ENCODE assay signal across 1 cellular context in the genomic region with DNA sequence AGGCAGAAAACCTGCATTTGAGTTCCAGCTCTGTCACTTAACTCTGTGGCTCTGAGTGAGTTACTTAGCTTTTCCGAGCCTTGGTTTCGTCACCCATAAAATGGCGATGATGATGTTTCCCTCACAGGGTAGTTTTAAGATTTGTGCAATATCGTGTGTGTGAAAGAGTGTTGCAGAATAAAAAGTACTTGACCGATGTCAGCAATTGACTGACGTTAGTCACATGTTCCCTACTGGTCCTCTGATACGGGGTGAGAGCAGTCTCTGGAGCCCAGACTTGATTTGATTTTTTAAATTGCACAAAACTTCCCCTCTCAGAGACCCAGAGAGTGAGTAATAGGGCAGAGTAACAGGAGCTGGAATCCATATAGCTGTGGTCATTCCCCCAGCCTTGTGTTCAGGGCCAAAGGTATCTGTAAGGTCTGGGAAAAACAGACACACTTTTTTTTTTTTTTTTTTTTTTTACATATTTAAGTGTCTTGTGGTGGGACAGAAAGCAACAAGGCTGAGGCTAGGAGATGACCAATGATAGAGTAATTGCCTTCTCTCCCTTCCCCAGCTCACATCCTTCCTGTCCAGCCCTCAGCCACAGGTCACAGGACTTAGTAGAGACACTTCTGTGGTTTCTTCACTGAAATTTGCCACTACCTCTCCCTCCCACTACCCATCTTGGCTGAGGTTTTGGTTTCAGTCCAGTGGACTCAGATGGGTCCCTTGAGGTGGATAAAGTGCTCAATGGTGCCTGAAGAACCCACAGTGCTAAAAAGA.
A peak's percentile ranks its signal among the peaks of the same experiment; 100 is the strongest.
TF ChIP-seq lines count a peak whose summit lies in the region.

No MANE protein-coding gene starts in this region.

TF ChIP-seq in GM12878, 131 proteins besides CTCF, POLR2A, EP300 and RAD21 (continued from another document):
- TF ChIP-seq, protein P1, sequence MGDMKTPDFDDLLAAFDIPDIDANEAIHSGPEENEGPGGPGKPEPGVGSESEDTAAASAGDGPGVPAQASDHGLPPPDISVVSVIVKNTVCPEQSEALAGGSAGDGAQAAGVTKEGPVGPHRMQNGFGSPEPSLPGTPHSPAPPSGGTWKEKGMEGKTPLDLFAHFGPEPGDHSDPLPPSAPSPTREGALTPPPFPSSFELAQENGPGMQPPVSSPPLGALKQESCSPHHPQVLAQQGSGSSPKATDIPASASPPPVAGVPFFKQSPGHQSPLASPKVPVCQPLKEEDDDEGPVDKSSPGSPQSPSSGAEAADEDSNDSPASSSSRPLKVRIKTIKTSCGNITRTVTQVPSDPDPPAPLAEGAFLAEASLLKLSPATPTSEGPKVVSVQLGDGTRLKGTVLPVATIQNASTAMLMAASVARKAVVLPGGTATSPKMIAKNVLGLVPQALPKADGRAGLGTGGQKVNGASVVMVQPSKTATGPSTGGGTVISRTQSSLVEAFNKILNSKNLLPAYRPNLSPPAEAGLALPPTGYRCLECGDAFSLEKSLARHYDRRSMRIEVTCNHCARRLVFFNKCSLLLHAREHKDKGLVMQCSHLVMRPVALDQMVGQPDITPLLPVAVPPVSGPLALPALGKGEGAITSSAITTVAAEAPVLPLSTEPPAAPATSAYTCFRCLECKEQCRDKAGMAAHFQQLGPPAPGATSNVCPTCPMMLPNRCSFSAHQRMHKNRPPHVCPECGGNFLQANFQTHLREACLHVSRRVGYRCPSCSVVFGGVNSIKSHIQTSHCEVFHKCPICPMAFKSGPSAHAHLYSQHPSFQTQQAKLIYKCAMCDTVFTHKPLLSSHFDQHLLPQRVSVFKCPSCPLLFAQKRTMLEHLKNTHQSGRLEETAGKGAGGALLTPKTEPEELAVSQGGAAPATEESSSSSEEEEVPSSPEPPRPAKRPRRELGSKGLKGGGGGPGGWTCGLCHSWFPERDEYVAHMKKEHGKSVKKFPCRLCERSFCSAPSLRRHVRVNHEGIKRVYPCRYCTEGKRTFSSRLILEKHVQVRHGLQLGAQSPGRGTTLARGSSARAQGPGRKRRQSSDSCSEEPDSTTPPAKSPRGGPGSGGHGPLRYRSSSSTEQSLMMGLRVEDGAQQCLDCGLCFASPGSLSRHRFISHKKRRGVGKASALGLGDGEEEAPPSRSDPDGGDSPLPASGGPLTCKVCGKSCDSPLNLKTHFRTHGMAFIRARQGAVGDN (IDR thresholded peaks at IDR 0.05), result 0 out of 2 replicates have a peak, but pooled peaks have one; percentile 14
- TF ChIP-seq MTA2 (IDR thresholded peaks at IDR 0.05; ENCODE audit: low read depth), result peak; percentile 85
- TF ChIP-seq TAF1 (IDR thresholded peaks at IDR 0.05; ENCODE audit: borderline replicate concordance, low read depth, low read length), result no peak
- TF ChIP-seq LARP7 (IDR thresholded peaks at IDR 0.05), result no peak
- no peak for TF ChIP-seq SIN3A (IDR thresholded peaks at IDR 0.05; ENCODE audit: low read depth, low read length)
- TF ChIP-seq MEF2A (IDR thresholded peaks at IDR 0.05; ENCODE audit: insufficient read depth, low read depth, low read length), result no peak
- TF ChIP-seq PAX5 (IDR thresholded peaks at IDR 0.05; ENCODE audit: borderline replicate concordance, low read depth, low read length), result peak; percentile 90
- peak; percentile 59; the same call in 1 of the 2 replicates for TF ChIP-seq NFIC (IDR thresholded peaks at IDR 0.05; ENCODE audit: low read depth, low read length)
- TF ChIP-seq, protein P2, sequence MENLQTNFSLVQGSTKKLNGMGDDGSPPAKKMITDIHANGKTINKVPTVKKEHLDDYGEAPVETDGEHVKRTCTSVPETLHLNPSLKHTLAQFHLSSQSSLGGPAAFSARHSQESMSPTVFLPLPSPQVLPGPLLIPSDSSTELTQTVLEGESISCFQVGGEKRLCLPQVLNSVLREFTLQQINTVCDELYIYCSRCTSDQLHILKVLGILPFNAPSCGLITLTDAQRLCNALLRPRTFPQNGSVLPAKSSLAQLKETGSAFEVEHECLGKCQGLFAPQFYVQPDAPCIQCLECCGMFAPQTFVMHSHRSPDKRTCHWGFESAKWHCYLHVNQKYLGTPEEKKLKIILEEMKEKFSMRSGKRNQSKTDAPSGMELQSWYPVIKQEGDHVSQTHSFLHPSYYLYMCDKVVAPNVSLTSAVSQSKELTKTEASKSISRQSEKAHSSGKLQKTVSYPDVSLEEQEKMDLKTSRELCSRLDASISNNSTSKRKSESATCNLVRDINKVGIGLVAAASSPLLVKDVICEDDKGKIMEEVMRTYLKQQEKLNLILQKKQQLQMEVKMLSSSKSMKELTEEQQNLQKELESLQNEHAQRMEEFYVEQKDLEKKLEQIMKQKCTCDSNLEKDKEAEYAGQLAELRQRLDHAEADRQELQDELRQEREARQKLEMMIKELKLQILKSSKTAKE (IDR thresholded peaks at IDR 0.05; ENCODE audit: low read depth, poor library complexity, severe bottlenecking), result peak; percentile 60
- TF ChIP-seq, protein P3, sequence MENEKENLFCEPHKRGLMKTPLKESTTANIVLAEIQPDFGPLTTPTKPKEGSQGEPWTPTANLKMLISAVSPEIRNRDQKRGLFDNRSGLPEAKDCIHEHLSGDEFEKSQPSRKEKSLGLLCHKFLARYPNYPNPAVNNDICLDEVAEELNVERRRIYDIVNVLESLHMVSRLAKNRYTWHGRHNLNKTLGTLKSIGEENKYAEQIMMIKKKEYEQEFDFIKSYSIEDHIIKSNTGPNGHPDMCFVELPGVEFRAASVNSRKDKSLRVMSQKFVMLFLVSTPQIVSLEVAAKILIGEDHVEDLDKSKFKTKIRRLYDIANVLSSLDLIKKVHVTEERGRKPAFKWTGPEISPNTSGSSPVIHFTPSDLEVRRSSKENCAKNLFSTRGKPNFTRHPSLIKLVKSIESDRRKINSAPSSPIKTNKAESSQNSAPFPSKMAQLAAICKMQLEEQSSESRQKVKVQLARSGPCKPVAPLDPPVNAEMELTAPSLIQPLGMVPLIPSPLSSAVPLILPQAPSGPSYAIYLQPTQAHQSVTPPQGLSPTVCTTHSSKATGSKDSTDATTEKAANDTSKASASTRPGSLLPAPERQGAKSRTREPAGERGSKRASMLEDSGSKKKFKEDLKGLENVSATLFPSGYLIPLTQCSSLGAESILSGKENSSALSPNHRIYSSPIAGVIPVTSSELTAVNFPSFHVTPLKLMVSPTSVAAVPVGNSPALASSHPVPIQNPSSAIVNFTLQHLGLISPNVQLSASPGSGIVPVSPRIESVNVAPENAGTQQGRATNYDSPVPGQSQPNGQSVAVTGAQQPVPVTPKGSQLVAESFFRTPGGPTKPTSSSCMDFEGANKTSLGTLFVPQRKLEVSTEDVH (IDR thresholded peaks at IDR 0.05; ENCODE audit: low read depth, partially characterized antibody), result no peak
- no peak for TF ChIP-seq JUND (IDR thresholded peaks at IDR 0.05; ENCODE audit: low read depth, low read length)
- no peak for TF ChIP-seq KAT2A (conservative IDR thresholded peaks at IDR 0.05; ENCODE audit: control insufficient read depth, low read depth, low read length)
- TF ChIP-seq, protein P4, sequence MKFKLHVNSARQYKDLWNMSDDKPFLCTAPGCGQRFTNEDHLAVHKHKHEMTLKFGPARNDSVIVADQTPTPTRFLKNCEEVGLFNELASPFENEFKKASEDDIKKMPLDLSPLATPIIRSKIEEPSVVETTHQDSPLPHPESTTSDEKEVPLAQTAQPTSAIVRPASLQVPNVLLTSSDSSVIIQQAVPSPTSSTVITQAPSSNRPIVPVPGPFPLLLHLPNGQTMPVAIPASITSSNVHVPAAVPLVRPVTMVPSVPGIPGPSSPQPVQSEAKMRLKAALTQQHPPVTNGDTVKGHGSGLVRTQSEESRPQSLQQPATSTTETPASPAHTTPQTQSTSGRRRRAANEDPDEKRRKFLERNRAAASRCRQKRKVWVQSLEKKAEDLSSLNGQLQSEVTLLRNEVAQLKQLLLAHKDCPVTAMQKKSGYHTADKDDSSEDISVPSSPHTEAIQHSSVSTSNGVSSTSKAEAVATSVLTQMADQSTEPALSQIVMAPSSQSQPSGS (IDR thresholded peaks at IDR 0.05; ENCODE audit: low read length), result 0 out of 2 replicates have a peak, but pooled peaks have one; percentile 19
- TF ChIP-seq NR2C2 (IDR thresholded peaks at IDR 0.05; ENCODE audit: borderline replicate concordance, control insufficient read depth, insufficient read length, low read depth), result no peak
- TF ChIP-seq SP1 (IDR thresholded peaks at IDR 0.05; ENCODE audit: low read depth, low read length), result peak; percentile 29
